Comparison of ENCODE assay signal across 10 cellular contexts in the genomic region with DNA sequence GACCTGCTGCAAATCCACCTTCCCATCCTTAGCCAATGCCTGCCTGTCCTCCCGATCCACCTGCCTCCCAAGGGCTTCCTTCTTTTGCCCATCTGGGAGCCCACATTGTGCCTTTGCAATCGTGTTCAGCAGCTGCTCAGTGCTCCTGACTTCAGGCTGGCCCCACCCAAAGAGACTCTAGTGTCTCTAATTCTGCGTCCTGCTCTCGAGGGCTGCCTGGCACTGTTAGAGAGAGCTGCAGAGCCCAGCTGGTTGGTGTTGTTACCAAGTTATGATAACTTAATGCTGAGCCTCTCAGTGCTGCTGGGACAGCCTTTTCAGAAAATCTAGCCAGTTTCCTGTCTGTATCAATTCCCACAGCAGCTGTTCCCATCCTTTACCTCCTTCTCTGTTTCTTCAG.
DNase-seq lines count a peak whose midpoint lies in the region; ATAC-seq, FAIRE-seq and TF ChIP-seq lines count a peak whose summit lies in the region.
"Had no signal": no experiment of that assay in that cellular context is flagged by ENCODE, and none has a peak within 500 bp of the region (broad histone marks: within the 10 kb centered on the region; RNA-seq: fewer than 3 reads in every experiment).

No MANE protein-coding gene starts in this region.

- H3K27me3 ChIP-seq in brain microvascular endothelial cell (replicated peaks): no peaks in the 10 kb centered on the region
- no peaks in the 10 kb centered on the region for H3K27me3 ChIP-seq in mucosa of rectum (ENCODE audit: control insufficient read depth in 2 of 2, insufficient read depth in 2 of 2, low read length in 2 of 2)

- H3K9me3 ChIP-seq in A549: no peaks in the 10 kb centered on the region
- no peaks in the 10 kb centered on the region for H3K9me3 ChIP-seq in mucosa of rectum (ENCODE audit: control insufficient read depth in 2 of 2, low read length in 2 of 2)

- in situ Hi-C loops in brain microvascular endothelial cell (cut with HindIII; ENCODE audit: low pct_ligation_motif_present, low sequenced_read_pairs): no loop called here

- H3K4me3 ChIP-seq in A549 (no peak overlapping the region), brain microvascular endothelial cell (ENCODE audit: low read depth, low read length) (no peak overlapping the region), mucosa of rectum (ENCODE audit: low read length in 2 of 2) (peak overlapping the region in 1 of 2 donors; percentile 28)
- H3K4me3 ChIP-seq: SK-N-MC had no signal

- H3K4me2 ChIP-seq in A549: 0 out of 3 replicates have a peak overlapping the region, but pooled peaks have one; percentile 7

- FAIRE-seq in A549 (lab: Jason Lieb, UNC): no peak

- CTCF ChIA-PET in A549 (lab: Yijun Ruan, JAX): interaction anchor here (0.8 to 1.5 kb wide), 3 partner anchors 8 to 103 kb away, joined by 3 to 4 read pairs (median 3); no protein-coding TSS in a partner anchor

- no peak for TF ChIP-seq POLR2A in A549 (IDR thresholded peaks at IDR 0.05; ENCODE audit: low read length)

- peaks cover 94% of the 10 kb centered on the region for H3K4me1 ChIP-seq in A549
- H3K4me1 ChIP-seq in mucosa of rectum (ENCODE audit: control insufficient read depth in 2 of 2, insufficient read depth in 2 of 2, low read length in 2 of 2): peaks cover 8 to 15% of the 10 kb centered on the region in 2 donors

- no peak for TF ChIP-seq RAD21 in A549 (conservative IDR thresholded peaks at IDR 0.05 in 1 of 2, IDR thresholded peaks at IDR 0.05 in 1 of 2)

- DNase-seq in A549 (ENCODE audit: low read depth in 1 of 2, low spot score in 1 of 2) (no peak), HFFc6 (no peak), brain microvascular endothelial cell (no peak), SIG-M5 treated with dmso at 0.1 percent for 504 hours (lab: John Stamatoyannopoulos, UW; ENCODE audit: unreplicated experiment) (no peak), NCI-H2227 treated with DMSO at 0.1 percent for 48 hours (lab: John Stamatoyannopoulos, UW) (no peak)

- H3K36me3 Mint-ChIP-seq in HFFc6 (ENCODE audit: low read depth): peaks cover 46% of the 10 kb centered on the region
- H3K36me3 Mint-ChIP-seq: mesothelial cell of epicardium had no signal

- no peaks in the 10 kb centered on the region for H3K9me3 Mint-ChIP-seq in HFFc6
- H3K9me3 Mint-ChIP-seq: mesothelial cell of epicardium had no signal

- H3K27ac Mint-ChIP-seq in HFFc6: peak overlapping the region; percentile 97
- H3K27ac Mint-ChIP-seq: mesothelial cell of epicardium had no signal

- peak overlapping the region; percentile 82 to 83 for H3K27ac ChIP-seq in A549
- peak overlapping the region; percentile 99 for H3K27ac ChIP-seq in brain microvascular endothelial cell
- peak overlapping the region; percentile 49 to 69 for H3K27ac ChIP-seq in mucosa of rectum (ENCODE audit: low read depth in 2 of 2, low read length in 2 of 2)
- H3K27ac ChIP-seq: SK-N-MC had no signal

- POLR2A ChIA-PET in A549 (lab: Yijun Ruan, JAX): no interaction called here

- peak overlapping the region; percentile 27 to 55 for H3K9ac ChIP-seq in mucosa of rectum (ENCODE audit: low read depth in 1 of 2, low read length in 2 of 2)

- no peak for ATAC-seq in A549
- ATAC-seq in HG03457 (IDR thresholded peaks at IDR 0.05; ENCODE audit: unreplicated experiment): no peak
- no peak for ATAC-seq in GM21737 (IDR thresholded peaks at IDR 0.05; ENCODE audit: unreplicated experiment)

- WGBS in A549 (ENCODE audit: missing lambda C conversion rate): 76% methylated on average over 4 of the region's 4 CpGs

- no peak for TF ChIP-seq EP300 in A549 (IDR thresholded peaks at IDR 0.05)

- H3K27me3 Mint-ChIP-seq in HFFc6 (ENCODE audit: insufficient read depth): peaks cover 7% of the 10 kb centered on the region

- TF ChIP-seq CTCF in A549 (IDR thresholded peaks at IDR 0.05) (no peak), HFFc6 (IDR thresholded peaks at IDR 0.05) (no peak), brain microvascular endothelial cell (IDR thresholded peaks at IDR 0.05; ENCODE audit: low read depth, low read length, missing control alignments) (no peak)

- peaks cover 100% of the 10 kb centered on the region for H3K4me1 Mint-ChIP-seq in HFFc6 (ENCODE audit: low read depth)

- H3K4me3 Mint-ChIP-seq in HFFc6: no peak overlapping the region; the same call in 1 of the 2 replicates
- H3K4me3 Mint-ChIP-seq: mesothelial cell of epicardium had no signal

- H3K36me3 ChIP-seq in brain microvascular endothelial cell (replicated peaks) (peaks cover 45% of the 10 kb centered on the region), mucosa of rectum (ENCODE audit: control insufficient read depth in 2 of 2, insufficient read depth in 2 of 2, low read length in 2 of 2) (peaks cover 3 to 11% of the 10 kb centered on the region in 2 donors)

TF ChIP-seq in A549, 52 proteins besides CTCF, POLR2A, EP300 and RAD21:
- TF ChIP-seq HOXA7 (CRISPR knock-in tag; IDR thresholded peaks at IDR 0.05) (no peak), RFX5 (IDR thresholded peaks at IDR 0.05) (no peak), ESRRA (IDR thresholded peaks at IDR 0.05; ENCODE audit: borderline replicate concordance, low read length) (no peak), BHLHE40 (IDR thresholded peaks at IDR 0.05; ENCODE audit: low read depth, low read length) (no peak), HOXB5 (CRISPR knock-in tag; IDR thresholded peaks at IDR 0.05) (no peak), JUNB (IDR thresholded peaks at IDR 0.05) (no peak), POLR2AphosphoS2 (conservative IDR thresholded peaks at IDR 0.05; ENCODE audit: low read length) (no peak), RNF2 (IDR thresholded peaks at IDR 0.05; ENCODE audit: borderline replicate concordance, low read depth) (no peak), KDM1A (IDR thresholded peaks at IDR 0.05; ENCODE audit: low read depth) (no peak), PHF8 (IDR thresholded peaks at IDR 0.05; ENCODE audit: borderline replicate concordance, low read depth) (no peak), EHF (CRISPR knock-in tag; IDR thresholded peaks at IDR 0.05) (no peak), SREBF2 (IDR thresholded peaks at IDR 0.05) (no peak), HOXB13 (CRISPR knock-in tag; IDR thresholded peaks at IDR 0.05; ENCODE audit: low read depth) (no peak)
- TF ChIP-seq, protein P1, sequence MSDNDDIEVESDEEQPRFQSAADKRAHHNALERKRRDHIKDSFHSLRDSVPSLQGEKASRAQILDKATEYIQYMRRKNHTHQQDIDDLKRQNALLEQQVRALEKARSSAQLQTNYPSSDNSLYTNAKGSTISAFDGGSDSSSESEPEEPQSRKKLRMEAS (IDR thresholded peaks at IDR 0.05): no peak
- TF ChIP-seq, protein P2, sequence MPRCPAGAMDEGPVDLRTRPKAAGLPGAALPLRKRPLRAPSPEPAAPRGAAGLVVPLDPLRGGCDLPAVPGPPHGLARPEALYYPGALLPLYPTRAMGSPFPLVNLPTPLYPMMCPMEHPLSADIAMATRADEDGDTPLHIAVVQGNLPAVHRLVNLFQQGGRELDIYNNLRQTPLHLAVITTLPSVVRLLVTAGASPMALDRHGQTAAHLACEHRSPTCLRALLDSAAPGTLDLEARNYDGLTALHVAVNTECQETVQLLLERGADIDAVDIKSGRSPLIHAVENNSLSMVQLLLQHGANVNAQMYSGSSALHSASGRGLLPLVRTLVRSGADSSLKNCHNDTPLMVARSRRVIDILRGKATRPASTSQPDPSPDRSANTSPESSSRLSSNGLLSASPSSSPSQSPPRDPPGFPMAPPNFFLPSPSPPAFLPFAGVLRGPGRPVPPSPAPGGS (IDR thresholded peaks at IDR 0.05): no peak
- TF ChIP-seq, protein P3, sequence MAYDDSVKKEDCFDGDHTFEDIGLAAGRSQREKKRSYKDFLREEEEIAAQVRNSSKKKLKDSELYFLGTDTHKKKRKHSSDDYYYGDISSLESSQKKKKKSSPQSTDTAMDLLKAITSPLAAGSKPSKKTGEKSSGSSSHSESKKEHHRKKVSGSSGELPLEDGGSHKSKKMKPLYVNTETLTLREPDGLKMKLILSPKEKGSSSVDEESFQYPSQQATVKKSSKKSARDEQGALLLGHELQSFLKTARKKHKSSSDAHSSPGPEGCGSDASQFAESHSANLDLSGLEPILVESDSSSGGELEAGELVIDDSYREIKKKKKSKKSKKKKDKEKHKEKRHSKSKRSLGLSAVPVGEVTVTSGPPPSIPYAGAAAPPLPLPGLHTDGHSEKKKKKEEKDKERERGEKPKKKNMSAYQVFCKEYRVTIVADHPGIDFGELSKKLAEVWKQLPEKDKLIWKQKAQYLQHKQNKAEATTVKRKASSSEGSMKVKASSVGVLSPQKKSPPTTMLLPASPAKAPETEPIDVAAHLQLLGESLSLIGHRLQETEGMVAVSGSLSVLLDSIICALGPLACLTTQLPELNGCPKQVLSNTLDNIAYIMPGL (CRISPR knock-in tag; IDR thresholded peaks at IDR 0.05; ENCODE audit: borderline replicate concordance): no peak
